16 cellular contexts compared by ENCODE assay signal in the genomic region with DNA sequence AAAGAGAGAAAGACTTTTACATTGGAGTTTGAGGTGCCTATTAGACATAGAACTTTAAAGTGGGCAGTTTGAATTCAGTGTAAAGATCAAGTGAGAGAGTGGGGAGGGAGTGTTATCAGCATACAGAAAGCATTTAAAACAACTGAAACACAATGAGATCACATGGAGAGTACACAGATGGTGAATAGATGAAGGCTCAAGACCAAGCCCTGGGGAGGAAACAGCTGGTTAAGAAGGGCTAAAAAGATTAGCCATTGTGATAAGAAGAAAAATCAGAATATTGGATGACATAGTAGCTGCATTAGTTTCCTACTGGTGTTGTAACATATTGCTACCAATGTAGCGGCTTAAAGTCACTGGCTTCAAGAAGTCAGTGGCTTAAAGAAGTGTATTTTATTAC.
"Had no signal": no experiment of that assay in that cellular context is flagged by ENCODE, and none has a peak within 500 bp of the region (broad histone marks: within the 10 kb centered on the region; RNA-seq: fewer than 3 reads in every experiment).

No MANE protein-coding gene starts in this region.

- H3K4me1 ChIP-seq: adrenal gland, parathyroid adenoma had no signal

- H3K36me3 ChIP-seq: adrenal gland, cardiac muscle cell, neutrophil had no signal

- DNase-seq: activated CD4-positive, alpha-beta T cell treated with anti-CD3 and anti-CD28 coated beads for 48 hours; activated CD8-positive, alpha-beta memory T cell treated with anti-CD3 and anti-CD28 coated beads, Interleukin-2, amount 50 U/mL, for 4 hours; activated CD8-positive, alpha-beta T cell treated with anti-CD3 and anti-CD28 coated beads, Interleukin-2, amount 10 ng/mL, durations not matched to agents 7 days and 5 days; activated effector memory CD4-positive, alpha-beta T cell treated with anti-CD3 and anti-CD28 coated beads, Interleukin-2, amount 50 U/mL, for 16 hours; activated T-cell treated with anti-CD3 and anti-CD28 coated beads, Interleukin-2, amount 50 U/mL, for 48 hours; adrenal gland; foreskin fibroblast; immature natural killer cell; mesenchymal stem cell; natural killer cell; stimulated activated CD4-positive, alpha-beta T cell treated with anti-CD3 and anti-CD28 coated beads, Interleukin-12 subunit alpha, Interleukin-12 subunit beta, amount 100 ng/mL, for 4 hours; stimulated activated CD4-positive, alpha-beta T cell treated with anti-CD3 and anti-CD28 coated beads, Interleukin-2, amount 100 ng/mL, for 24 hours had no signal

- H3K9me3 ChIP-seq: adrenal gland, neutrophil had no signal

- ATAC-seq: activated CD8-positive, alpha-beta T cell treated with anti-CD3 and anti-CD28 coated beads, Interleukin-2, amount 10 ng/mL, durations not matched to agents 7 days and 5 days; natural killer cell; stimulated activated effector memory CD8-positive, alpha-beta T cell treated with anti-CD3 and anti-CD28 coated beads, Interleukin-12 subunit alpha, Interleukin-12 subunit beta, amount 100 ng/mL, for 72 hours had no signal

- H3K27me3 ChIP-seq: adrenal gland, cardiac muscle cell, neutrophil had no signal

- H3K4me3 ChIP-seq: adrenal gland, cardiac muscle cell had no signal

- H3K9ac ChIP-seq: parathyroid adenoma had no signal

- H3K27ac ChIP-seq: adrenal gland, cardiac muscle cell, neutrophil, parathyroid adenoma had no signal
